ENCODE assay signal across 17 cellular contexts in genomic region chr15:44706401-44706800, GRCh38. TPM values are rescaled to one million over a fixed set of nuclear protein-coding genes. Genes with fewer than 3 reads are reported as not detected.
DNase-seq lines count a peak whose midpoint lies in the region; ATAC-seq and TF ChIP-seq lines count a peak whose summit lies in the region.
"Had no signal": no experiment of that assay in that cellular context is flagged by ENCODE, and none has a peak within 500 bp of the region (broad histone marks: within the 10 kb centered on the region; RNA-seq: fewer than 3 reads in every experiment).

No MANE protein-coding gene starts in this region.

- peaks cover 7% of the 10 kb centered on the region for H3K36me3 Mint-ChIP-seq in T-helper 17 cell (ENCODE audit: low read depth)
- H3K36me3 Mint-ChIP-seq in activated naive CD8-positive, alpha-beta T cell treated with anti-CD3 and anti-CD28 coated beads, Interleukin-2, amount 50 U/mL, for 24 hours (ENCODE audit: low read depth), result peaks cover 24% of the 10 kb centered on the region

- H3K27me3 ChIP-seq in MM.1S (replicated peaks; ENCODE audit: insufficient read depth, low read length) (no peaks in the 10 kb centered on the region), lower lobe of right lung (ENCODE audit: low read depth) (no peaks in the 10 kb centered on the region), smooth muscle cell (ENCODE audit: low read depth) (no peaks in the 10 kb centered on the region)
- H3K27me3 ChIP-seq: BLaER1 had no signal

- no peak overlapping the region for H3K27ac ChIP-seq in MM.1S (ENCODE audit: low read length)
- peak overlapping the region; percentile 44 for H3K27ac ChIP-seq in lower lobe of right lung
- peak overlapping the region; percentile 21 for H3K27ac ChIP-seq in smooth muscle cell (ENCODE audit: low read depth)
- H3K27ac ChIP-seq: BLaER1 had no signal

- no peaks in the 10 kb centered on the region for H3K9me2 ChIP-seq in MM.1S (replicated peaks; ENCODE audit: insufficient read depth, low read length)

- H2AFZ ChIP-seq in MM.1S (ENCODE audit: low read length), result no peak overlapping the region
- no peak overlapping the region for H2AFZ ChIP-seq in smooth muscle cell (ENCODE audit: low read depth)
- H2AFZ ChIP-seq: GM23338 had no signal

- no peak overlapping the region for H3K4me3 ChIP-seq in MM.1S (ENCODE audit: low read length)
- no peak overlapping the region for H3K4me3 ChIP-seq in lower lobe of right lung
- no peak overlapping the region for H3K4me3 ChIP-seq in smooth muscle cell
- H3K4me3 ChIP-seq: BLaER1, GM12878, GM23338 had no signal

- DNase-seq in MM.1S (peak; percentile 2), T-helper 17 cell (no peak), lower lobe of right lung (no peak), smooth muscle cell (lab: John Stamatoyannopoulos, UW; ENCODE audit: unreplicated experiment) (no peak), HCEC 1CT (no peak), HPDE6-E6E7 (ENCODE audit: extremely low spot score) (no peak)
- no peak for DNase-seq in activated naive CD8-positive, alpha-beta T cell treated with anti-CD3 and anti-CD28 coated beads, Interleukin-2, amount 50 U/mL, for 24 hours
- DNase-seq: 8988T, AML-193, DMS79, H7 had no signal

- intact Hi-C loops in lower lobe of right lung (cut with DNase I), result no loop called here

- H4K20me1 ChIP-seq in MM.1S (ENCODE audit: insufficient read depth, low read length) (no peaks in the 10 kb centered on the region), smooth muscle cell (ENCODE audit: low read depth) (no peaks in the 10 kb centered on the region)

- H3K4me1 Mint-ChIP-seq in T-helper 17 cell, result peaks cover 16% of the 10 kb centered on the region
- H3K4me1 Mint-ChIP-seq in activated naive CD8-positive, alpha-beta T cell treated with anti-CD3 and anti-CD28 coated beads, Interleukin-2, amount 50 U/mL, for 24 hours, result peaks cover 27% of the 10 kb centered on the region
- H3K4me1 Mint-ChIP-seq: GM23338 had no signal

- H3K4me1 ChIP-seq in MM.1S (ENCODE audit: low read length), result peaks cover 9% of the 10 kb centered on the region
- peaks cover 26% of the 10 kb centered on the region for H3K4me1 ChIP-seq in lower lobe of right lung
- no peaks in the 10 kb centered on the region for H3K4me1 ChIP-seq in smooth muscle cell (ENCODE audit: low read depth)

- H3F3A ChIP-seq in MM.1S (ENCODE audit: insufficient read depth, low read length), result peaks cover 13% of the 10 kb centered on the region
- peaks cover 3% of the 10 kb centered on the region for H3F3A ChIP-seq in smooth muscle cell (ENCODE audit: low read depth)

- ATAC-seq in T-helper 17 cell, result no peak
- ATAC-seq in lower lobe of right lung, result no peak
- no peak for ATAC-seq in activated naive CD8-positive, alpha-beta T cell treated with anti-CD3 and anti-CD28 coated beads, Interleukin-2, amount 50 U/mL, for 24 hours
- no peak for ATAC-seq in HG03520 (IDR thresholded peaks at IDR 0.05; ENCODE audit: unreplicated experiment)
- ATAC-seq: GM12878, GM23338, HepG2 had no signal

- H3K4me2 ChIP-seq in MM.1S (ENCODE audit: low read depth, low read length) (no peak overlapping the region), smooth muscle cell (no peak overlapping the region)
- H3K4me2 ChIP-seq: BLaER1, GM23338 had no signal

- H3K27me3 Mint-ChIP-seq in T-helper 17 cell, result no peaks in the 10 kb centered on the region
- H3K27me3 Mint-ChIP-seq in activated naive CD8-positive, alpha-beta T cell treated with anti-CD3 and anti-CD28 coated beads, Interleukin-2, amount 50 U/mL, for 24 hours, result no peaks in the 10 kb centered on the region

- H3K9ac ChIP-seq in MM.1S (ENCODE audit: low read length), result no peak overlapping the region
- H3K9ac ChIP-seq in smooth muscle cell (ENCODE audit: low read depth), result no peak overlapping the region
- H3K9ac ChIP-seq: BLaER1 had no signal

- H3K36me3 ChIP-seq in MM.1S (replicated peaks; ENCODE audit: insufficient read depth, low read length) (no peaks in the 10 kb centered on the region), lower lobe of right lung (no peaks in the 10 kb centered on the region), smooth muscle cell (ENCODE audit: low read depth) (no peaks in the 10 kb centered on the region)

- H3K9me3 ChIP-seq in MM.1S (replicated peaks; ENCODE audit: insufficient read depth, low read length) (no peaks in the 10 kb centered on the region), T-helper 17 cell (ENCODE audit: control insufficient read depth, low read length, poor library complexity, severe bottlenecking) (no peaks in the 10 kb centered on the region), lower lobe of right lung (no peaks in the 10 kb centered on the region), smooth muscle cell (replicated peaks; ENCODE audit: low read depth) (no peaks in the 10 kb centered on the region)

- 82% methylated on average over 2 of the region's 2 CpGs for WGBS in smooth muscle cell (ENCODE audit: low lambda C conversion rate)

- H3K4me3 Mint-ChIP-seq in T-helper 17 cell, result no peak overlapping the region
- no peak overlapping the region for H3K4me3 Mint-ChIP-seq in activated naive CD8-positive, alpha-beta T cell treated with anti-CD3 and anti-CD28 coated beads, Interleukin-2, amount 50 U/mL, for 24 hours
- H3K4me3 Mint-ChIP-seq: GM23338 had no signal

- peak overlapping the region; percentile 45 for H3K27ac Mint-ChIP-seq in T-helper 17 cell
- no peak overlapping the region for H3K27ac Mint-ChIP-seq in activated naive CD8-positive, alpha-beta T cell treated with anti-CD3 and anti-CD28 coated beads, Interleukin-2, amount 50 U/mL, for 24 hours
- H3K27ac Mint-ChIP-seq: GM23338 had no signal

- peaks cover 30% of the 10 kb centered on the region for H3K9me3 Mint-ChIP-seq in activated naive CD8-positive, alpha-beta T cell treated with anti-CD3 and anti-CD28 coated beads, Interleukin-2, amount 50 U/mL, for 24 hours

- TF ChIP-seq CTCF in MM.1S (IDR thresholded peaks at IDR 0.05; ENCODE audit: low read length) (no peak), lower lobe of right lung (IDR thresholded peaks at IDR 0.05) (no peak), smooth muscle cell (IDR thresholded peaks at IDR 0.05; ENCODE audit: borderline replicate concordance, insufficient read depth, poor library complexity, severe bottlenecking) (no peak)

- H3K79me2 ChIP-seq in MM.1S (ENCODE audit: low read length) (peaks cover 3% of the 10 kb centered on the region), smooth muscle cell (ENCODE audit: low read depth) (peaks cover under 1% of the 10 kb centered on the region)

RNA-seq across cellular contexts. Expression of gene PATL2, which starts 4.7 kb away (rescaled TPM):
- 10 to 100 TPM; 24.8 to 26.7 TPM for total RNA-seq in T-helper 17 cell
- total RNA-seq in lower lobe of right lung, result 4.5 TPM
- not detected in 2 replicates for total RNA-seq in smooth muscle cell
- not detected in 2 replicates for polyA plus RNA-seq in smooth muscle cell
- total RNA-seq: G401, GM23338 had no signal

RNA-seq across cellular contexts. Expression of gene B2M, which starts 4.9 kb away (rescaled TPM):
- total RNA-seq in T-helper 17 cell (1,000 to 10,000 TPM; 6,241 to 6,591 TPM), lower lobe of right lung (4,741 TPM), smooth muscle cell (1,861 and 2,004 TPM in 2 replicates)
- 1,723 and 2,067 TPM in 2 replicates for polyA plus RNA-seq in smooth muscle cell

RNA-seq across cellular contexts. Expression of gene TRIM69, which starts 29.9 kb away (rescaled TPM):
- total RNA-seq in T-helper 17 cell (10 to 100 TPM; 22.2 to 31.7 TPM), lower lobe of right lung (27.2 TPM), smooth muscle cell (4.8 and 5.3 TPM in 2 replicates)
- 2.2 and 4.2 TPM in 2 replicates for polyA plus RNA-seq in smooth muscle cell

RNA-seq across cellular contexts. Expression of gene SPG11, which starts 42.9 kb away (rescaled TPM):
- total RNA-seq in T-helper 17 cell (10 to 100 TPM; 71.0 to 76.4 TPM), lower lobe of right lung (99.7 TPM), smooth muscle cell (48.6 and 84.4 TPM in 2 replicates)
- 16.2 and 17.1 TPM in 2 replicates for polyA plus RNA-seq in smooth muscle cell
